3 cellular contexts compared by ENCODE assay signal in genomic region chr5:103033696-103034095, GRCh38.
TF ChIP-seq lines count a peak whose summit lies in the region.

No MANE protein-coding gene starts in this region.

TF ChIP-seq in SK-N-SH, 30 proteins besides CTCF, POLR2A, EP300 and RAD21 (continued from another document):
- TF ChIP-seq POLR2AphosphoS5 (IDR thresholded peaks at IDR 0.05; ENCODE audit: low read depth, low read length) (0 out of 2 replicates have a peak, but pooled peaks have one; percentile 10), MAX (IDR thresholded peaks at IDR 0.05; ENCODE audit: low read depth) (no peak), FOSL2 (IDR thresholded peaks at IDR 0.05; ENCODE audit: borderline replicate concordance, low read depth) (no peak)

TF ChIP-seq in SK-N-SH treated with all-trans-retinoic acid at 6 μM for 48 hours, 23 proteins besides CTCF, POLR2A, EP300 and RAD21 (continued from another document):
- no peak for TF ChIP-seq PPARA (CRISPR knock-in tag; IDR thresholded peaks at IDR 0.05; ENCODE audit: borderline replicate concordance)
- no peak for TF ChIP-seq ARNTL (CRISPR knock-in tag; IDR thresholded peaks at IDR 0.05; ENCODE audit: borderline replicate concordance, low read depth)
- no peak for TF ChIP-seq GLIS3 (CRISPR knock-in tag; IDR thresholded peaks at IDR 0.05)
- no peak for TF ChIP-seq CSDC2 (CRISPR knock-in tag; IDR thresholded peaks at IDR 0.05)
- TF ChIP-seq TOX (CRISPR knock-in tag; IDR thresholded peaks at IDR 0.05; ENCODE audit: borderline replicate concordance) = no peak
- no peak for TF ChIP-seq BACH2 (CRISPR knock-in tag; IDR thresholded peaks at IDR 0.05; ENCODE audit: borderline replicate concordance)
- no peak for TF ChIP-seq SNAI2 (CRISPR knock-in tag; IDR thresholded peaks at IDR 0.05)
- TF ChIP-seq POU6F1 (CRISPR knock-in tag; IDR thresholded peaks at IDR 0.05; ENCODE audit: borderline replicate concordance, low read depth) = no peak
- no peak for TF ChIP-seq ZFP3 (CRISPR knock-in tag; IDR thresholded peaks at IDR 0.05)
- TF ChIP-seq TSHZ2 (CRISPR knock-in tag; IDR thresholded peaks at IDR 0.05) = no peak
- TF ChIP-seq ISL1 (CRISPR knock-in tag; IDR thresholded peaks at IDR 0.05) = no peak
- TF ChIP-seq ZNF70 (CRISPR knock-in tag; IDR thresholded peaks at IDR 0.05) = no peak
- TF ChIP-seq ZC3H10 (CRISPR knock-in tag; IDR thresholded peaks at IDR 0.05) = no peak
- no peak for TF ChIP-seq ESRRG (CRISPR knock-in tag; IDR thresholded peaks at IDR 0.05)
- TF ChIP-seq OSR1 (CRISPR knock-in tag; IDR thresholded peaks at IDR 0.05) = no peak
- TF ChIP-seq RARB (CRISPR knock-in tag; IDR thresholded peaks at IDR 0.05) = no peak
- no peak for TF ChIP-seq CREB5 (CRISPR knock-in tag; IDR thresholded peaks at IDR 0.05; ENCODE audit: low read depth)

TF ChIP-seq in H1, 55 proteins besides CTCF, POLR2A, EP300 and RAD21 (continued from another document):
- TF ChIP-seq POU5F1 (IDR thresholded peaks at IDR 0.05; ENCODE audit: low read depth, low read length) (no peak), CEBPB (IDR thresholded peaks at IDR 0.05; ENCODE audit: low read depth, low read length) (no peak), SRF (IDR thresholded peaks at IDR 0.05; ENCODE audit: low read depth, low read length) (no peak), JUN (IDR thresholded peaks at IDR 0.05; ENCODE audit: low read depth, low read length) (no peak), CHD1 (IDR thresholded peaks at IDR 0.05; ENCODE audit: low read depth, low read length) (no peak), PHF8 (conservative IDR thresholded peaks at IDR 0.05; ENCODE audit: low read depth, low read length) (no peak), TBP (IDR thresholded peaks at IDR 0.05; ENCODE audit: low read depth, low read length) (no peak), CBX5 (IDR thresholded peaks at IDR 0.05; ENCODE audit: low read depth, low read length) (no peak), KDM5A (IDR thresholded peaks at IDR 0.05; ENCODE audit: low read length) (no peak), CTBP2 (IDR thresholded peaks at IDR 0.05; ENCODE audit: borderline replicate concordance, insufficient read depth, insufficient read length, low read length) (no peak), EGR1 (IDR thresholded peaks at IDR 0.05; ENCODE audit: borderline replicate concordance, low read depth, low read length) (no peak)
